ENCODE assay signal across 1 cellular context in the genomic region with DNA sequence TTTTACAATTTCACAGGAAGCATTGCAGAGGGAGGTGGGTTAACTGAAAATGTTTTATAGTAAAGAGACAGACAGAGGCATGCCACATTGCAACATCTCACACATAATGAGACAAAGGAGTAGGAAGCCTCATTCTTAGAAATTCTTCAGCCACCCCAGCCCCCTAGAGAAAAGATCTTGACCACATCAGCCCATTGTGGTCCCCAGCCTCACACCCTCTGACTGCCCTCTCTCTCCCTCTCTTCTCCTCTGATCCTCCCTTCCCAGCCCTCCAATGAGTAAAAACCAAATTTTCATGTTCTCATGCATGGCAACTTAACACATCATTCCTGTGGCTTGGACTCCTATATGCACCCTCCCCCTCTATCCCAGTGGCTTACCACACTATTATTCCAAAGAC.
TF ChIP-seq lines count a peak whose summit lies in the region.

No MANE protein-coding gene starts in this region.

TF ChIP-seq in IMR-90, 13 proteins besides CTCF, POLR2A, EP300 and RAD21:
- TF ChIP-seq BHLHE40 (IDR thresholded peaks at IDR 0.05; ENCODE audit: low read depth, low read length) (no peak), CEBPB (IDR thresholded peaks at IDR 0.05; ENCODE audit: low read depth, low read length) (peak; percentile 50; the same call in 1 of the 2 replicates)
